ENCODE assay signal across 1 cellular context in genomic region chr17:64129765-64130558, GRCh38.
A peak's percentile ranks its signal among the peaks of the same experiment; 100 is the strongest.
TF ChIP-seq lines count a peak whose summit lies in the region.

ERN1 (minus strand) TSS chr17:64130144; CDS start chr17:64130029, 115 bp downstream.

TF ChIP-seq in K562, 482 proteins besides CTCF, POLR2A, EP300 and RAD21 (continued from another document and continues in another):
- TF ChIP-seq ZNF280A (IDR thresholded peaks at IDR 0.05; ENCODE audit: low read depth, partially characterized antibody) (no peak), ETS1 (conservative IDR thresholded peaks at IDR 0.05; ENCODE audit: control insufficient read depth, low read depth, low read length) (no peak; the same call in 1 of the 2 replicates), LCOR (CRISPR knock-in tag; IDR thresholded peaks at IDR 0.05) (no peak), PBX2 (CRISPR knock-in tag; IDR thresholded peaks at IDR 0.05; ENCODE audit: low read depth) (no peak), PBX2 (tag; conservative IDR thresholded peaks at IDR 0.05; ENCODE audit: low read depth) (no peak), TAL1 (IDR thresholded peaks at IDR 0.05) (no peak), ZNF174 (CRISPR knock-in tag; IDR thresholded peaks at IDR 0.05) (no peak), JUNB (CRISPR knock-in tag; conservative IDR thresholded peaks at IDR 0.05) (no peak), ZNF12 (CRISPR knock-in tag; IDR thresholded peaks at IDR 0.05) (no peak; the same call in 1 of the 2 replicates), SIN3B (IDR thresholded peaks at IDR 0.05; ENCODE audit: low read depth) (peak; percentile 74), RBM25 (IDR thresholded peaks at IDR 0.05; ENCODE audit: low read depth, low read length, severe bottlenecking) (no peak), ZKSCAN8 (CRISPR knock-in tag; IDR thresholded peaks at IDR 0.05) (no peak), ATF1 (CRISPR knock-in tag; IDR thresholded peaks at IDR 0.05) (no peak), ATF1 (tag; IDR thresholded peaks at IDR 0.05) (peak; percentile 75), ATF3 (IDR thresholded peaks at IDR 0.05) (no peak), ATF3 (CRISPR knock-in tag; conservative IDR thresholded peaks at IDR 0.05) (no peak), ZNF609 (CRISPR knock-in tag; IDR thresholded peaks at IDR 0.05; ENCODE audit: borderline replicate concordance) (peak; percentile 83; the same call in 1 of the 2 replicates), CREB3L1 (IDR thresholded peaks at IDR 0.05; ENCODE audit: borderline replicate concordance, low read depth) (peak; percentile 55; the same call in 1 of the 2 replicates), HSF4 (CRISPR knock-in tag; IDR thresholded peaks at IDR 0.05; ENCODE audit: borderline replicate concordance) (no peak), NFATC3 (IDR thresholded peaks at IDR 0.05) (no peak), U2AF2 (optimal IDR thresholded peaks at IDR 0.05; ENCODE audit: low read depth, low read length) (no peak), STAG1 (CRISPR knock-in tag; IDR thresholded peaks at IDR 0.05; ENCODE audit: borderline replicate concordance) (no peak; the same call in 1 of the 2 replicates), NR2F6 (CRISPR knock-in tag; IDR thresholded peaks at IDR 0.05) (no peak), FOXM1 (IDR thresholded peaks at IDR 0.05; ENCODE audit: low read depth) (no peak), FOXM1 (CRISPR knock-in tag; IDR thresholded peaks at IDR 0.05; ENCODE audit: low read depth) (peak; percentile 86; the same call in 1 of the 2 replicates), HLTF (IDR thresholded peaks at IDR 0.05) (no peak), MCM5 (IDR thresholded peaks at IDR 0.05; ENCODE audit: low read depth) (no peak), ZNF76 (CRISPR knock-in tag; IDR thresholded peaks at IDR 0.05; ENCODE audit: borderline replicate concordance) (no peak), DIDO1 (tag; IDR thresholded peaks at IDR 0.05; ENCODE audit: low read depth) (no peak), TBP (optimal IDR thresholded peaks at IDR 0.05; ENCODE audit: low read depth, low read length) (peak; percentile 96), ATF7 (IDR thresholded peaks at IDR 0.05) (0 out of 2 replicates have a peak, but pooled peaks have one; percentile 52), TAF7 (tag; IDR thresholded peaks at IDR 0.05) (no peak), ZNF398 (CRISPR knock-in tag; IDR thresholded peaks at IDR 0.05) (no peak), ELF2 (CRISPR knock-in tag; IDR thresholded peaks at IDR 0.05) (no peak), RB1 (IDR thresholded peaks at IDR 0.05; ENCODE audit: low read depth) (peak; percentile 83), RAD51 (IDR thresholded peaks at IDR 0.05; ENCODE audit: borderline replicate concordance, low read depth) (no peak), KAT2B (IDR thresholded peaks at IDR 0.05; ENCODE audit: low read depth, low read length) (no peak), BRCA1 (IDR thresholded peaks at IDR 0.05) (no peak), BRCA1 (CRISPR knock-in tag; IDR thresholded peaks at IDR 0.05) (no peak), SNIP1 (IDR thresholded peaks at IDR 0.05; ENCODE audit: low read depth) (no peak), FOXP1 (CRISPR knock-in tag; IDR thresholded peaks at IDR 0.05) (peak; percentile 94), KDM2B (CRISPR knock-in tag; IDR thresholded peaks at IDR 0.05) (peak; percentile 68; the same call in 1 of the 2 replicates), STAT6 (CRISPR knock-in tag; IDR thresholded peaks at IDR 0.05) (0 out of 2 replicates have a peak, but pooled peaks have one; percentile 55), SMARCB1 (IDR thresholded peaks at IDR 0.05; ENCODE audit: insufficient read length, low read depth) (no peak), ZNF165 (CRISPR knock-in tag; IDR thresholded peaks at IDR 0.05; ENCODE audit: borderline replicate concordance) (no peak), PKNOX1 (IDR thresholded peaks at IDR 0.05) (no peak), KDM4B (IDR thresholded peaks at IDR 0.05; ENCODE audit: borderline replicate concordance in 2 of 2, low read depth in 1 of 2) (no peak), SOX6 (IDR thresholded peaks at IDR 0.05) (0 out of 2 replicates have a peak, but pooled peaks have one; percentile 36), ZNF830 (CRISPR knock-in tag; IDR thresholded peaks at IDR 0.05) (no peak), GATA2 (CRISPR knock-in tag; IDR thresholded peaks at IDR 0.05) (no peak), KLF10 (CRISPR knock-in tag; IDR thresholded peaks at IDR 0.05) (no peak), ZNF274 (IDR thresholded peaks at IDR 0.05; ENCODE audit: borderline replicate concordance, low read depth, low read length) (no peak), ZNF175 (CRISPR knock-in tag; IDR thresholded peaks at IDR 0.05; ENCODE audit: low read depth) (no peak), KAT8 (IDR thresholded peaks at IDR 0.05; ENCODE audit: low read depth) (no peak)
